16 cellular contexts compared by ENCODE assay signal in the genomic region with DNA sequence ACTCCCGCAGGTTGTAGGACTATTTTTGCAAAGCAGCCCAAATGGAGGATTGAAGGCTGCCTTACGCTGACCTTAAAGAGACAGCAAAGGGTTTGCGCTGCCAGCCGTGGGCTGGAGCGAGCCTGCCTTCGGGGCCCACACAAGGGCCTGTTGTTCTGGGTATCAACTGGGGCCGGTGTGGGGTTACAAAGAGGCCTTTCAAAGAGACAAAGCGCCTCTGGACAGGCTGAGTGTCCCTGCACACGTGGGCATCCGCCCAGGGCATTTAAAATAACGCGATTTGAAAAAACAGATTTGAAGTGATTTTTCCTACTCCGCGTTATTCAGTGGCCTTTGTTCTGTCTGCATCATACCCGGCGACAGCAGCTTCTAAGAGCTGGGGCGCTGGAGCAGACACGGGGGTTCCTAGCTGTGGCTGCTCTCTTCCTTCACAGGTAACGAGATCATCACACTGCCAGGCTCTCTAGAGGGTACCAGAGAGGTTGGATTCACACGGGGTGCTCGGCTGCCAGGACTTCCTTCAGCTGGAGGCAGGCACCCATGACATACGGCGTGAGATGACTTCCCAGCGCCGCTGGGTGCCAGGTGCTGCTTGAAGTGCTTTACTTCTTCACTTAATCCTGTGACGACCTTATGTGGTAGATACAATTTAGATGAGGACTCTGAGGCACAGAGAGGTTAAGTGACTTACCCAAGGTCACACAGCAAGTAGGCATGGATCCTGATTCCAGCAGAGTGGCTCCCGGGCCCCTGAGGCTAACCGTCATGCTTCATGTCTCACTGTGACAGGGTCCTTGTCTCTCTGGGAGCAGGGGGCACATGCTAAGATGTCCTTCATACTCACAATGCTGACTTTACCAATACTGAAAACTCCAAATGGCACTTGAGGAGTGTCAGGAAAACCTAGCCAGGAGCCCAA. TPM values are rescaled to one million over a fixed set of nuclear protein-coding genes. Genes with fewer than 3 reads are reported as not detected.
DNase-seq lines count a peak whose midpoint lies in the region; FAIRE-seq and TF ChIP-seq lines count a peak whose summit lies in the region.
"Had no signal": no experiment of that assay in that cellular context is flagged by ENCODE, and none has a peak within 500 bp of the region (broad histone marks: within the 10 kb centered on the region; RNA-seq: fewer than 3 reads in every experiment).

No MANE protein-coding gene starts in this region.

- H3K27ac ChIP-seq in angular gyrus (ENCODE audit: low read depth, low read length) (peak overlapping the region; percentile 98), kidney (ENCODE audit: low read depth in 2 of 2, low read length in 2 of 2) (peak overlapping the region; percentile 89 to 96), neural progenitor cell (no peak overlapping the region)
- H3K27ac ChIP-seq: 22Rv1, right atrium auricular region, SJSA1, VCaP had no signal

- H3K27me3 ChIP-seq in neural progenitor cell = no peaks in the 10 kb centered on the region
- H3K27me3 ChIP-seq: right atrium auricular region, SJSA1 had no signal

- no peaks in the 10 kb centered on the region for H3F3A ChIP-seq in neural progenitor cell (ENCODE audit: low read depth)

- H3K9me3 Mint-ChIP-seq in neural progenitor cell = no peaks in the 10 kb centered on the region
- H3K9me3 Mint-ChIP-seq: activated T-cell treated with anti-CD3 and anti-CD28 coated beads, Interleukin-2, amount 50 U/mL, for 24 hours; mesothelial cell of epicardium had no signal

- H4K20me1 ChIP-seq in neural progenitor cell (ENCODE audit: low read depth) = no peaks in the 10 kb centered on the region

- peak overlapping the region; percentile 44 to 86 for H3K9ac ChIP-seq in kidney (ENCODE audit: low read length in 2 of 2)
- no peak overlapping the region for H3K9ac ChIP-seq in neural progenitor cell

- intact Hi-C loops in kidney (cut with DNase I) = no loop called here

- H2AFZ ChIP-seq in neural progenitor cell (replicated peaks) = no peak overlapping the region

- no peak overlapping the region for H3K4me3 Mint-ChIP-seq in neural progenitor cell
- H3K4me3 Mint-ChIP-seq: activated T-cell treated with anti-CD3 and anti-CD28 coated beads, Interleukin-2, amount 50 U/mL, for 24 hours; mesothelial cell of epicardium had no signal

- DNase-seq in DMS53 (lab: John Stamatoyannopoulos, UW) (peak; percentile 29), DMS53 treated with DMSO at 0.1 percent for 48 hours (lab: John Stamatoyannopoulos, UW; ENCODE audit: unreplicated experiment) (no peak), kidney (peak; percentile 71), COR-L47 (lab: John Stamatoyannopoulos, UW) (no peak), RCC 7860 (ENCODE audit: low spot score) (no peak), neural progenitor cell (ENCODE audit: low spot score) (no peak)
- DNase-seq in stimulated activated CD8-positive, alpha-beta memory T cell treated with anti-CD3 and anti-CD28 coated beads, Interleukin-4, amount 100 ng/mL, for 48 hours = peak; percentile 10
- DNase-seq: NCI-H2029 had no signal

- H3K27me3 Mint-ChIP-seq in neural progenitor cell (ENCODE audit: insufficient read depth, low read depth) = peaks cover 16% of the 10 kb centered on the region
- H3K27me3 Mint-ChIP-seq: activated T-cell treated with anti-CD3 and anti-CD28 coated beads, Interleukin-2, amount 50 U/mL, for 24 hours had no signal

- H3K79me2 ChIP-seq in neural progenitor cell (ENCODE audit: low read depth) = no peaks in the 10 kb centered on the region

- TF ChIP-seq CTCF in kidney (IDR thresholded peaks at IDR 0.05; ENCODE audit: borderline replicate concordance, extremely low read depth, insufficient read depth) (no peak), neural progenitor cell (IDR thresholded peaks at IDR 0.05) (no peak)

- H3K36me3 ChIP-seq in kidney (ENCODE audit: control insufficient read depth in 1 of 2, insufficient read depth in 2 of 2, low read length in 2 of 2) (no peaks in the 10 kb centered on the region), neural progenitor cell (no peaks in the 10 kb centered on the region)
- H3K36me3 ChIP-seq: right atrium auricular region, SJSA1 had no signal

- H3K36me3 Mint-ChIP-seq in neural progenitor cell = no peaks in the 10 kb centered on the region
- H3K36me3 Mint-ChIP-seq: mesothelial cell of epicardium had no signal

- no peak overlapping the region for H3K27ac Mint-ChIP-seq in neural progenitor cell
- H3K27ac Mint-ChIP-seq: activated T-cell treated with anti-CD3 and anti-CD28 coated beads, Interleukin-2, amount 50 U/mL, for 24 hours; mesothelial cell of epicardium had no signal

- peaks cover 28% of the 10 kb centered on the region for H3K4me1 Mint-ChIP-seq in neural progenitor cell
- H3K4me1 Mint-ChIP-seq: mesothelial cell of epicardium had no signal

- H3K4me3 ChIP-seq in kidney (ENCODE audit: low read length in 2 of 2) = no peak overlapping the region
- H3K4me3 ChIP-seq in neural progenitor cell = no peak overlapping the region
- H3K4me3 ChIP-seq: right atrium auricular region, SJSA1 had no signal

- H3K9me3 ChIP-seq in kidney (ENCODE audit: control insufficient read depth in 1 of 2, low read length in 2 of 2) (no peaks in the 10 kb centered on the region), neural progenitor cell (ENCODE audit: low read depth) (peaks cover 2% of the 10 kb centered on the region)
- H3K9me3 ChIP-seq: right atrium auricular region, SJSA1 had no signal

- no peak for FAIRE-seq in kidney (lab: Jason Lieb, UNC)
- FAIRE-seq in RCC 7860 (lab: Jason Lieb, UNC) = no peak

- H3K4me2 ChIP-seq in neural progenitor cell = no peak overlapping the region

- peaks cover 20 to 44% of the 10 kb centered on the region in 2 donors for H3K4me1 ChIP-seq in kidney (ENCODE audit: control insufficient read depth in 1 of 2, insufficient read depth in 1 of 2, low read depth in 1 of 2, low read length in 2 of 2)
- no peaks in the 10 kb centered on the region for H3K4me1 ChIP-seq in neural progenitor cell
- H3K4me1 ChIP-seq: right atrium auricular region, SJSA1 had no signal

RNA-seq across cellular contexts. Expression of a gene that starts 32.3 kb away (rescaled TPM):
- total RNA-seq in kidney (477 TPM), neural progenitor cell (ENCODE audit: low replicate concordance) (not detected in 2 replicates)
- 1,006 TPM for polyA plus RNA-seq in kidney (ENCODE audit: insufficient read depth, low read depth, low replicate concordance)
- total RNA-seq: mesothelial cell of epicardium, SJSA1, subcutaneous adipose tissue had no signal

Comparison
In these comparisons a context has a peak if more than half of its experiments do, and no peak if none do; other contexts are left out.
1. DNase-seq: peak in DMS53 (single experiment), kidney (single experiment) and stimulated activated CD8-positive, alpha-beta memory T cell treated with anti-CD3 and anti-CD28 coated beads, Interleukin-4, amount 100 ng/mL, for 48 hours (single experiment); none in DMS53 treated with DMSO at 0.1 percent for 48 hours (single experiment), COR-L47 (single experiment), RCC 7860 (single experiment) and neural progenitor cell (single experiment).
2. RNA of a gene that starts 32.3 kb away (total RNA-seq): 477 TPM in kidney (single experiment); not detected in neural progenitor cell; every median in the first group is over 100 times any median in the second.